In genomic region chr17:41782142-41782541, GRCh38 we compare ENCODE assay signal across 12 cellular contexts. TPM values are rescaled to one million over a fixed set of nuclear protein-coding genes. Genes with fewer than 3 reads are reported as not detected.
DNase-seq lines count a peak whose midpoint lies in the region; ATAC-seq, FAIRE-seq and TF ChIP-seq lines count a peak whose summit lies in the region.
"Had no signal": no experiment of that assay in that cellular context is flagged by ENCODE, and none has a peak within 500 bp of the region (broad histone marks: within the 10 kb centered on the region; RNA-seq: fewer than 3 reads in every experiment).

No MANE protein-coding gene starts in this region.

- no peak for DNase-seq in Calu3
- no peak for DNase-seq in mammary epithelial cell
- peak; percentile 73 for DNase-seq in kidney
- DNase-seq in NCI-H748 treated with DMSO at 0.1 percent for 48 hours (lab: John Stamatoyannopoulos, UW): no peak
- no peak for DNase-seq in activated CD8-positive, alpha-beta memory T cell treated with anti-CD3 and anti-CD28 coated beads for 24 hours
- no peak for DNase-seq in activated naive CD4-positive, alpha-beta T cell treated with anti-CD3 and anti-CD28 coated beads, Interleukin-2, amount 50 U/mL, for 72 hours (ENCODE audit: low spot score in 2 of 2)
- no peak for DNase-seq in activated naive CD4-positive, alpha-beta T cell (lab: John Stamatoyannopoulos, UW)
- DNase-seq: activated naive CD8-positive, alpha-beta T cell treated with anti-CD3 and anti-CD28 coated beads, Interleukin-2, amount 10 ng/mL, durations not matched to agents 7 days and 5 days; dorsolateral prefrontal cortex; Karpas-422 had no signal

- no peaks in the 10 kb centered on the region for H3K27me3 ChIP-seq in mammary epithelial cell (ENCODE audit: insufficient read depth, low read length)
- no peaks in the 10 kb centered on the region for H3K27me3 ChIP-seq in skeletal muscle tissue (ENCODE audit: control insufficient read depth in 3 of 3, insufficient read depth in 3 of 3, low read length in 3 of 3)

- H3K36me3 Mint-ChIP-seq in Calu3 (ENCODE audit: insufficient read depth, unreplicated experiment): peaks cover 99% of the 10 kb centered on the region
- no peaks in the 10 kb centered on the region for H3K36me3 Mint-ChIP-seq in activated naive CD4-positive, alpha-beta T cell treated with anti-CD3 and anti-CD28 coated beads, Interleukin-2, amount 50 U/mL, for 72 hours
- H3K36me3 Mint-ChIP-seq: activated naive CD8-positive, alpha-beta T cell treated with anti-CD3 and anti-CD28 coated beads, Interleukin-2, amount 10 ng/mL, durations not matched to agents 7 days and 5 days had no signal

- peak overlapping the region; percentile 43 for H3K4me2 ChIP-seq in mammary epithelial cell (ENCODE audit: insufficient read depth, low read depth, low read length)

- intact Hi-C loops in Calu3 (cut with micrococcal nuclease; ENCODE audit: unreplicated experiment): no loop called here
- intact Hi-C loops in mammary epithelial cell (cut with micrococcal nuclease): no loop called here
- intact Hi-C loops in kidney (cut with DNase I): no loop called here

- in situ Hi-C loops in mammary epithelial cell (cut with MboI; ENCODE audit: low sequenced_read_pairs in 2 of 2): no loop called here

- H4K20me1 ChIP-seq in mammary epithelial cell (ENCODE audit: insufficient read depth, low read length): peaks cover 3% of the 10 kb centered on the region

- no peak overlapping the region for H3K9ac ChIP-seq in mammary epithelial cell (ENCODE audit: insufficient read depth, low read length)
- H3K9ac ChIP-seq in kidney (ENCODE audit: low read length in 2 of 2): peak overlapping the region; percentile 11 to 42
- H3K9ac ChIP-seq in skeletal muscle tissue (ENCODE audit: low read depth in 1 of 3, low read length in 3 of 3): peak overlapping the region; percentile 36 to 50 (median 45)

- CTCF ChIA-PET in Calu3 (lab: Charles Lee) (interaction anchor here (0.6 to 1.3 kb wide), 3 partner anchors 13 to 44 kb away, joined by 3 to 4 read pairs (median 3); no protein-coding TSS in a partner anchor), mammary epithelial cell (lab: Charles Lee; ENCODE audit: low non-redundant PET) (no interaction called here)

- no peaks in the 10 kb centered on the region for H3K9me3 Mint-ChIP-seq in Calu3 (ENCODE audit: low read depth, unreplicated experiment)
- H3K9me3 Mint-ChIP-seq in activated naive CD4-positive, alpha-beta T cell treated with anti-CD3 and anti-CD28 coated beads, Interleukin-2, amount 50 U/mL, for 72 hours: no peaks in the 10 kb centered on the region
- H3K9me3 Mint-ChIP-seq: activated naive CD8-positive, alpha-beta T cell treated with anti-CD3 and anti-CD28 coated beads, Interleukin-2, amount 10 ng/mL, durations not matched to agents 7 days and 5 days; T-helper 1 cell treated with Interleukin-12 subunit alpha and Interleukin-12 subunit beta and Interleukin-4 antibody, amounts not matched to agents 30 μg/mL and 1 μg/mL, for 36 hours had no signal

- peak overlapping the region; percentile 93 for H3K27ac Mint-ChIP-seq in Calu3 (ENCODE audit: unreplicated experiment)
- peak overlapping the region in 1 of 2 donors; percentile 60 for H3K27ac Mint-ChIP-seq in activated naive CD4-positive, alpha-beta T cell treated with anti-CD3 and anti-CD28 coated beads, Interleukin-2, amount 50 U/mL, for 72 hours
- H3K27ac Mint-ChIP-seq: activated naive CD8-positive, alpha-beta T cell treated with anti-CD3 and anti-CD28 coated beads, Interleukin-2, amount 10 ng/mL, durations not matched to agents 7 days and 5 days; T-helper 1 cell treated with Interleukin-12 subunit alpha and Interleukin-12 subunit beta and Interleukin-4 antibody, amounts not matched to agents 30 μg/mL and 1 μg/mL, for 36 hours had no signal

- H3K9me3 ChIP-seq in mammary epithelial cell (replicated peaks; ENCODE audit: insufficient read depth, low read length): no peaks in the 10 kb centered on the region
- H3K9me3 ChIP-seq in kidney (ENCODE audit: control insufficient read depth in 1 of 2, low read length in 2 of 2): no peaks in the 10 kb centered on the region
- H3K9me3 ChIP-seq in skeletal muscle tissue (ENCODE audit: control insufficient read depth in 3 of 3, low read length in 3 of 3): no peaks in the 10 kb centered on the region

- peaks cover 3% of the 10 kb centered on the region for H3K36me3 ChIP-seq in mammary epithelial cell (ENCODE audit: insufficient read depth, low read length)
- H3K36me3 ChIP-seq in kidney (ENCODE audit: control insufficient read depth in 1 of 2, insufficient read depth in 2 of 2, low read length in 2 of 2): peaks cover 0 to 4% of the 10 kb centered on the region in 2 donors
- no peaks in the 10 kb centered on the region for H3K36me3 ChIP-seq in skeletal muscle tissue (ENCODE audit: control insufficient read depth in 3 of 3, insufficient read depth in 3 of 3, low read length in 3 of 3)

- dilution Hi-C loops in mammary epithelial cell (cut with HindIII; ENCODE audit: low sequenced_read_pairs): no loop called here

- peak overlapping the region; percentile 95 for H3K4me3 Mint-ChIP-seq in Calu3 (ENCODE audit: low read depth, unreplicated experiment)
- H3K4me3 Mint-ChIP-seq: activated naive CD8-positive, alpha-beta T cell treated with anti-CD3 and anti-CD28 coated beads, Interleukin-2, amount 10 ng/mL, durations not matched to agents 7 days and 5 days; T-helper 1 cell treated with Interleukin-12 subunit alpha and Interleukin-12 subunit beta and Interleukin-4 antibody, amounts not matched to agents 30 μg/mL and 1 μg/mL, for 36 hours had no signal

- no peak for FAIRE-seq in kidney (lab: Jason Lieb, UNC)

- WGBS in mammary epithelial cell (ENCODE audit: low coverage, missing lambda C conversion rate): 33% methylated on average over 4 of the region's 4 CpGs

- TF ChIP-seq CTCF in Calu3 (IDR thresholded peaks at IDR 0.05; ENCODE audit: unreplicated experiment): no peak
- TF ChIP-seq CTCF in mammary epithelial cell (conservative IDR thresholded peaks at IDR 0.05 in 1 of 2, IDR thresholded peaks at IDR 0.05 in 1 of 2; ENCODE audit: extremely low read depth in 1 of 2, insufficient read depth in 1 of 2, low read depth in 1 of 2, low read length in 2 of 2): no peak
- TF ChIP-seq CTCF in kidney (IDR thresholded peaks at IDR 0.05; ENCODE audit: borderline replicate concordance, extremely low read depth, insufficient read depth): no peak

- peaks cover 38% of the 10 kb centered on the region for H3K4me1 ChIP-seq in mammary epithelial cell (ENCODE audit: insufficient read depth, low read length)
- peaks cover 38 to 41% of the 10 kb centered on the region in 2 donors for H3K4me1 ChIP-seq in kidney (ENCODE audit: control insufficient read depth in 1 of 2, insufficient read depth in 1 of 2, low read depth in 1 of 2, low read length in 2 of 2)
- peaks cover 53 to 63% (median 57%) of the 10 kb centered on the region in 3 donors for H3K4me1 ChIP-seq in skeletal muscle tissue (ENCODE audit: control insufficient read depth in 3 of 3, insufficient read depth in 3 of 3, low read length in 3 of 3)

- H3K4me1 Mint-ChIP-seq in Calu3 (ENCODE audit: low read depth, unreplicated experiment): peaks cover 56% of the 10 kb centered on the region

- H3K27me3 Mint-ChIP-seq in Calu3 (ENCODE audit: unreplicated experiment): no peaks in the 10 kb centered on the region

- ATAC-seq in activated naive CD4-positive, alpha-beta T cell treated with anti-CD3 and anti-CD28 coated beads, Interleukin-2, amount 50 U/mL, for 72 hours: no peak

- H3K4me3 ChIP-seq in mammary epithelial cell (replicated peaks in 1 of 3; ENCODE audit: insufficient read depth in 1 of 3, low read depth in 2 of 3, low read length in 3 of 3): peak overlapping the region in 1 of 3 experiments; percentile 17
- H3K4me3 ChIP-seq in kidney (ENCODE audit: low read length in 2 of 2): peak overlapping the region; percentile 5 to 82
- peak overlapping the region; percentile 40 to 54 (median 43) for H3K4me3 ChIP-seq in skeletal muscle tissue (ENCODE audit: low read length in 3 of 3)
- H3K4me3 ChIP-seq: dorsolateral prefrontal cortex had no signal

- BruUV-seq in Calu3 (replicated peaks; lab: Mats Ljungman, UMichigan): no TSS peak
- BruUV-seq in mammary epithelial cell (replicated peaks; lab: Mats Ljungman, UMichigan): no TSS peak

- H3K27ac ChIP-seq in mammary epithelial cell (ENCODE audit: insufficient read depth, low read depth, low read length) (peak overlapping the region; percentile 31), kidney (ENCODE audit: low read depth in 2 of 2, low read length in 2 of 2) (peak overlapping the region; percentile 73 to 84), skeletal muscle tissue (ENCODE audit: low read depth, low read length) (peak overlapping the region; percentile 78)

- peaks cover 89% of the 10 kb centered on the region for H3K79me2 ChIP-seq in mammary epithelial cell (ENCODE audit: insufficient read depth, low read length)

- H2AFZ ChIP-seq in mammary epithelial cell (ENCODE audit: low read depth, low read length): no peak overlapping the region

RNA-seq across cellular contexts. Expression of gene JUP, which starts 4.4 kb away (rescaled TPM):
- 695 and 705 TPM in 2 replicates for total RNA-seq in Calu3 (2022)
- 100 to 1,000 TPM; 444 to 578 TPM for total RNA-seq in mammary epithelial cell
- polyA plus RNA-seq in mammary epithelial cell: 223 TPM
- polyA minus RNA-seq in mammary epithelial cell: 582 TPM
- total RNA-seq in kidney: 223 TPM
- 148 TPM for polyA plus RNA-seq in kidney (ENCODE audit: insufficient read depth, low read depth, low replicate concordance)
- total RNA-seq in skeletal muscle tissue: 24.5 TPM
- under 1 TPM; 0.39 to 0.72 TPM for total RNA-seq in activated naive CD4-positive, alpha-beta T cell treated with anti-CD3 and anti-CD28 coated beads, Interleukin-2, amount 50 U/mL, for 72 hours

RNA-seq across cellular contexts. Expression of gene P3H4, which starts 29.6 kb away (rescaled TPM):
- total RNA-seq in Calu3 (2022) (19.9 and 22.5 TPM in 2 replicates), mammary epithelial cell (10 to 100 TPM; 30.5 to 42.3 TPM), kidney (13.6 TPM), skeletal muscle tissue (31.8 TPM)
- polyA plus RNA-seq in mammary epithelial cell (32.7 TPM), kidney (ENCODE audit: insufficient read depth, low read depth, low replicate concordance) (13.7 TPM)
- 6.2 TPM for polyA minus RNA-seq in mammary epithelial cell
- total RNA-seq in activated naive CD4-positive, alpha-beta T cell treated with anti-CD3 and anti-CD28 coated beads, Interleukin-2, amount 50 U/mL, for 72 hours: 1 to 10 TPM; 1.1 to 1.8 TPM

RNA-seq across cellular contexts. Expression of gene FKBP10, which starts 30.7 kb away (rescaled TPM):
- total RNA-seq in Calu3 (2022) (0.92 and 3.6 TPM in 2 replicates), mammary epithelial cell (100 to 1,000 TPM; 131 to 137 TPM), kidney (38.3 TPM), skeletal muscle tissue (76.2 TPM)
- polyA plus RNA-seq in mammary epithelial cell (99.6 TPM), kidney (ENCODE audit: insufficient read depth, low read depth, low replicate concordance) (19.6 TPM)
- polyA minus RNA-seq in mammary epithelial cell: 46.0 TPM
- total RNA-seq in activated naive CD4-positive, alpha-beta T cell treated with anti-CD3 and anti-CD28 coated beads, Interleukin-2, amount 50 U/mL, for 72 hours: under 1 TPM in 1 of 2 donors, not detected in 1; 0.47 TPM

RNA-seq across cellular contexts. Expression of gene HAP1, which starts 47.7 kb away (rescaled TPM):
- total RNA-seq in Calu3 (2022): 0.86 and 1.2 TPM in 2 replicates
- total RNA-seq in mammary epithelial cell: 1 to 10 TPM; 2.2 to 3.7 TPM
- 0.70 TPM for polyA plus RNA-seq in mammary epithelial cell
- 0.72 TPM for polyA minus RNA-seq in mammary epithelial cell
- 1.3 TPM for total RNA-seq in kidney
- polyA plus RNA-seq in kidney (ENCODE audit: insufficient read depth, low read depth, low replicate concordance): 0.99 TPM
- total RNA-seq in skeletal muscle tissue: not detected
- not detected for total RNA-seq in activated naive CD4-positive, alpha-beta T cell treated with anti-CD3 and anti-CD28 coated beads, Interleukin-2, amount 50 U/mL, for 72 hours

RNA-seq across cellular contexts. Expression of gene NT5C3B, which starts 53.9 kb away (rescaled TPM):
- 62.0 and 65.2 TPM in 2 replicates for total RNA-seq in Calu3 (2022)
- total RNA-seq in mammary epithelial cell: 10 to 100 TPM; 40.5 to 55.2 TPM
- polyA plus RNA-seq in mammary epithelial cell: 55.0 TPM
- 46.8 TPM for polyA minus RNA-seq in mammary epithelial cell
- 44.0 TPM for total RNA-seq in kidney
- 88.0 TPM for polyA plus RNA-seq in kidney (ENCODE audit: insufficient read depth, low read depth, low replicate concordance)
- total RNA-seq in skeletal muscle tissue: 32.4 TPM
- 10 to 100 TPM; 52.4 to 62.1 TPM for total RNA-seq in activated naive CD4-positive, alpha-beta T cell treated with anti-CD3 and anti-CD28 coated beads, Interleukin-2, amount 50 U/mL, for 72 hours

Comparison
In these comparisons a context has a peak if more than half of its experiments do, and no peak if none do; other contexts are left out.
1. RNA of gene JUP, which starts 4.4 kb away (total RNA-seq): 695 to 705 TPM in Calu3, 444 to 578 TPM in mammary epithelial cell, 223 TPM in kidney (single experiment) and 24.5 TPM in skeletal muscle tissue (single experiment); 0.39 to 0.72 TPM in activated naive CD4-positive, alpha-beta T cell treated with anti-CD3 and anti-CD28 coated beads, Interleukin-2, amount 50 U/mL, for 72 hours; every median in the first group is over 10 times any median in the second.
2. Peak in every context shown above with its lines, with median percentiles within 50 percentile points of each other: H3K27ac ChIP-seq.